In genomic region chr3:146161725-146162047, GRCh38 we compare ENCODE assay signal across 8 cellular contexts. TPM values are rescaled to one million over a fixed set of nuclear protein-coding genes. Genes with fewer than 3 reads are reported as not detected.
A peak's percentile ranks its signal among the peaks of the same experiment; 100 is the strongest.
DNase-seq lines count a peak whose midpoint lies in the region; ATAC-seq and TF ChIP-seq lines count a peak whose summit lies in the region.

No MANE protein-coding gene starts in this region.

- no peaks in the 10 kb centered on the region for H3K36me3 ChIP-seq in H7 (replicated peaks; ENCODE audit: control insufficient read depth, insufficient read depth, low read length)
- H3K36me3 ChIP-seq in suprapubic skin, result no peaks in the 10 kb centered on the region

- H3K27me3 ChIP-seq in H7 (ENCODE audit: control insufficient read depth, insufficient read depth, low read length), result peaks cover 7% of the 10 kb centered on the region
- H3K27me3 ChIP-seq in layer of hippocampus (ENCODE audit: control insufficient read depth, insufficient read depth, low read length), result no peaks in the 10 kb centered on the region
- no peaks in the 10 kb centered on the region for H3K27me3 ChIP-seq in suprapubic skin

- WGBS in suprapubic skin, result 24% methylated on average over 11 of the region's 13 CpGs

- no peak for TF ChIP-seq CTCF in 22Rv1 (IDR thresholded peaks at IDR 0.05)
- no peak for TF ChIP-seq CTCF in astrocyte of the spinal cord (IDR thresholded peaks at IDR 0.05; ENCODE audit: low read depth, low read length)
- TF ChIP-seq CTCF in suprapubic skin (IDR thresholded peaks at IDR 0.05), result no peak
- TF ChIP-seq CTCF in GM10248 (IDR thresholded peaks at IDR 0.05; ENCODE audit: control extremely low read depth, extremely low read depth, low read depth, missing control alignments), result no peak

- DNase-seq in H7, result no peak
- peak; percentile 77 for DNase-seq in astrocyte of the spinal cord (ENCODE audit: low read depth, low spot score)
- DNase-seq in suprapubic skin (ENCODE audit: low spot score in 2 of 2), result no peak
- no peak for DNase-seq in GM10248 (ENCODE audit: extremely low spot score)

- in situ Hi-C loops in astrocyte of the spinal cord (cut with HindIII; ENCODE audit: low sequenced_read_pairs), result no loop called here

- no peak for ATAC-seq in HG02571 (IDR thresholded peaks at IDR 0.05; ENCODE audit: unreplicated experiment)
- ATAC-seq in GM21619 (IDR thresholded peaks at IDR 0.05; ENCODE audit: unreplicated experiment), result no peak

- CTCF ChIA-PET in GM10248 (lab: Yijun Ruan, JAX), result no interaction called here

- H3K4me3 ChIP-seq in H7 (ENCODE audit: insufficient read depth, low read depth, low read length) (peak overlapping the region; percentile 76), astrocyte of the spinal cord (ENCODE audit: low read depth, low read length) (peak overlapping the region; percentile 96), suprapubic skin (peak overlapping the region; percentile 90)

- TF ChIP-seq POLR2A in suprapubic skin (IDR thresholded peaks at IDR 0.05), result no peak

- H3K9me3 ChIP-seq in suprapubic skin, result no peaks in the 10 kb centered on the region

- POLR2A ChIA-PET in GM10248 (lab: Yijun Ruan, JAX), result no interaction called here

- TF ChIP-seq EP300 in suprapubic skin (IDR thresholded peaks at IDR 0.05), result no peak

- H3K27ac ChIP-seq in 22Rv1 (peak overlapping the region; percentile 73), layer of hippocampus (ENCODE audit: low read depth, low read length) (peak overlapping the region; percentile 84), suprapubic skin (peak overlapping the region; percentile 90)

- H3K4me1 ChIP-seq in suprapubic skin, result peaks cover 36% of the 10 kb centered on the region

RNA-seq across cellular contexts. Expression of gene PLOD2, which starts 0.7 kb away (rescaled TPM):
- 24.2 and 30.2 TPM in 2 replicates for total RNA-seq in H7 (2014; rRNA removed; shearing (Covaris generic))
- 10 to 100 TPM in 2 of 4 donors, 1 to 10 TPM in 2; 5.3 to 19.0 (median 8.6) TPM for total RNA-seq in suprapubic skin
